ENCODE assay signal across 8 cellular contexts in genomic region chr12:54701940-54702592, GRCh38. TPM values are rescaled to one million over a fixed set of nuclear protein-coding genes. Genes with fewer than 3 reads are reported as not detected.
DNase-seq lines count a peak whose midpoint lies in the region; ATAC-seq, FAIRE-seq and TF ChIP-seq lines count a peak whose summit lies in the region.

No MANE protein-coding gene starts in this region.

- no peak for TF ChIP-seq POLR2A in GM12878 (IDR thresholded peaks at IDR 0.05; ENCODE audit: low read depth, low read length)
- no peak for TF ChIP-seq POLR2A in uterus (IDR thresholded peaks at IDR 0.05)

- FAIRE-seq in GM12878 (lab: Jason Lieb, UNC) = peak; percentile 84

- H3K9ac ChIP-seq in GM12878 (ENCODE audit: control insufficient read depth, insufficient read depth, low read length) = no peak overlapping the region

- TF ChIP-seq RAD21 in GM12878 (IDR thresholded peaks at IDR 0.05; ENCODE audit: insufficient read depth, low read depth, low read length) = peak; percentile 68

- H3K4me1 ChIP-seq in HAP-1 (no peaks in the 10 kb centered on the region), GM12878 (ENCODE audit: control insufficient read depth, insufficient read depth, low read length) (no peaks in the 10 kb centered on the region), uterus (no peaks in the 10 kb centered on the region)

- H4K20me1 ChIP-seq in GM12878 (ENCODE audit: control insufficient read depth, insufficient read depth) = no peaks in the 10 kb centered on the region

- no peak overlapping the region for H3K4me2 ChIP-seq in GM12878 (ENCODE audit: control insufficient read depth, insufficient read depth)

- in situ Hi-C loops in HAP-1 (cut with MboI; ENCODE audit: low sequenced_read_pairs) = no loop called here
- in situ Hi-C loops in GM12878 (cut with MboI) = no loop called here

- no peak overlapping the region for H2AFZ ChIP-seq in GM12878 (ENCODE audit: control insufficient read depth, low read depth, low read length)

- peak; percentile 49 to 64 (median 52); a peak in 4 of 6 replicates for TF ChIP-seq CTCF in GM12878 (IDR thresholded peaks at IDR 0.05 in 2 of 3, conservative IDR thresholded peaks at IDR 0.05 in 1 of 3; ENCODE audit: control insufficient read depth in 2 of 3, extremely low read depth in 1 of 3, insufficient read depth in 1 of 3, low read depth in 3 of 3, low read length in 3 of 3)
- TF ChIP-seq CTCF in uterus (IDR thresholded peaks at IDR 0.05) = peak; percentile 32 to 56 (median 50)

- H3K27me3 ChIP-seq in HAP-1 (ENCODE audit: low read depth) = peaks cover 13% of the 10 kb centered on the region; the same call in 1 of the 2 replicates
- H3K27me3 ChIP-seq in GM12878 (replicated peaks in 1 of 2; ENCODE audit: control insufficient read depth in 2 of 2, insufficient read depth in 2 of 2, low read length in 1 of 2) = no peaks in the 10 kb centered on the region; a peak in 3 of 4 replicates
- H3K27me3 ChIP-seq in uterus = no peaks in the 10 kb centered on the region

- H3K36me3 ChIP-seq in HAP-1 (replicated peaks) (no peaks in the 10 kb centered on the region), GM12878 (ENCODE audit: control insufficient read depth in 2 of 2, insufficient read depth in 2 of 2, low read length in 1 of 2) (no peaks in the 10 kb centered on the region), uterus (no peaks in the 10 kb centered on the region)

- H3K27ac ChIP-seq in GM12878 (ENCODE audit: control insufficient read depth, insufficient read depth) (no peak overlapping the region), uterus (no peak overlapping the region)

- POLR2A ChIA-PET in GM12878 (lab: Charles Lee) = interaction anchor here (0.6 kb wide), 1 partner anchor 226 kb away, joined by 3 read pairs; no protein-coding TSS in a partner anchor

- DNase-seq in NCI-H1105 treated with DMSO at 0.1 percent for 48 hours (lab: John Stamatoyannopoulos, UW) = peak; percentile 40
- no peak for DNase-seq in NCI-H1105 (lab: John Stamatoyannopoulos, UW)
- peak; percentile 17 to 24 for DNase-seq in HAP-1 (ENCODE audit: low spot score in 2 of 2)
- DNase-seq in NCI-H460 (ENCODE audit: extremely low read depth, low read depth) = peak; percentile 56
- no peak for DNase-seq in GM12878 (ENCODE audit: low read depth, low spot score)
- DNase-seq in kidney tubule cell (ENCODE audit: low spot score) = peak; percentile 60
- no peak for DNase-seq in uterus

- no peaks in the 10 kb centered on the region for H3K9me3 ChIP-seq in HAP-1
- H3K9me3 ChIP-seq in GM12878 (replicated peaks; ENCODE audit: control insufficient read depth, insufficient read depth, low read length) = no peaks in the 10 kb centered on the region
- H3K9me3 ChIP-seq in uterus = no peaks in the 10 kb centered on the region

- ATAC-seq in GM12878 = peak; percentile 80
- no peak for ATAC-seq in HG03135 (IDR thresholded peaks at IDR 0.05; ENCODE audit: unreplicated experiment)

- intact Hi-C loops in GM12878 (cut with micrococcal nuclease; ENCODE audit: unreplicated experiment) (loop anchor here (5.0 kb wide), 1 partner anchor 370 kb away; no protein-coding TSS in a partner anchor), uterus (cut with DNase I; ENCODE audit: low total_unique reads) (no loop called here)

- H3K79me2 ChIP-seq in GM12878 (ENCODE audit: control insufficient read depth, insufficient read depth, low read length) = no peaks in the 10 kb centered on the region

- no peak for TF ChIP-seq EP300 in GM12878 (IDR thresholded peaks at IDR 0.05; ENCODE audit: borderline replicate concordance in 1 of 2, control insufficient read depth in 1 of 2, low read depth in 2 of 2, low read length in 2 of 2)

- WGBS in GM12878 (ENCODE audit: insufficient coverage, insufficient replicate concordance, low lambda C conversion rate, missing lambda C conversion rate) = 0% methylated on average over 2 of the region's 2 CpGs

- SMC1A ChIA-PET in GM12878 (lab: Charles Lee; ENCODE audit: uncharacterized antibody, unreplicated experiment) = interaction anchor here (0.8 to 3.2 kb wide), 14 partner anchors 9 to 370 kb away, joined by 3 to 16 read pairs (median 4); no protein-coding TSS in a partner anchor

- H3K4me3 ChIP-seq in HAP-1 = no peak overlapping the region
- H3K4me3 ChIP-seq in GM12878 = no peak overlapping the region
- no peak overlapping the region for H3K4me3 ChIP-seq in uterus

- RAD21 ChIA-PET in GM12878 (lab: Charles Lee; ENCODE audit: unreplicated experiment) = interaction anchor here (0.6 to 3.2 kb wide), 16 partner anchors 9 to 370 kb away, joined by 3 to 15 read pairs (median 4); no protein-coding TSS in a partner anchor

- CTCF ChIA-PET in GM12878 (lab: Yijun Ruan, JAX) = interaction anchor here (0.6 to 4.1 kb wide), 28 partner anchors 10 to 919 kb away, joined by 3 to 43 read pairs (median 4); no protein-coding TSS in a partner anchor

- BruUV-seq in GM12878 (replicated peaks; lab: Mats Ljungman, UMichigan) = no TSS peak

TF ChIP-seq in GM12878, 131 proteins besides CTCF, POLR2A, EP300 and RAD21:
- TF ChIP-seq SMC3 (IDR thresholded peaks at IDR 0.05; ENCODE audit: borderline replicate concordance, low read length) (peak; percentile 65; the same call in 1 of the 2 replicates), PKNOX1 (IDR thresholded peaks at IDR 0.05) (0 out of 2 replicates have a peak, but pooled peaks have one; percentile 25), RFX5 (IDR thresholded peaks at IDR 0.05; ENCODE audit: low read depth, low read length) (no peak), TCF7 (IDR thresholded peaks at IDR 0.05; ENCODE audit: borderline replicate concordance) (no peak)

RNA-seq across cellular contexts. Expression of gene DCD, which starts 53.9 kb away (rescaled TPM):
- not detected in 2 replicates for total RNA-seq in NCI-H460 (2014; rRNA removed; shearing (Covaris generic))
- polyA plus RNA-seq in NCI-H460 (2014; cell fraction: nucleus; rRNA removed) = not detected in 2 replicates
- not detected in 2 replicates for total RNA-seq in GM12878 (2013; cell fraction: nucleolus; rRNA removed)
- total RNA-seq in GM12878 (2014; rRNA removed) (not detected in 2 replicates), GM12878 (2014; rRNA removed; fragmentation: Illumina TruSeq; extraction: Trizol) (not detected in 2 replicates), GM12878 (2021) (not detected in 2 replicates), uterus (not detected)
- polyA plus RNA-seq in GM12878 (2011; ENCODE audit: low read depth) = not detected
- polyA plus RNA-seq in GM12878 (2011; rRNA removed) (not detected in 2 replicates), GM12878 (2014; fragmentation: Illumina TruSeq; extraction: Trizol) (not detected in 2 replicates), GM12878 (2014; fragmentation: Nextera tagmentation; extraction: Ambion mirVana) (not detected), GM12878 (2014; rRNA removed) (not detected in 2 replicates), GM12878 (2016; fragmentation: Nextera tagmentation; extraction: Ambion mirVana) (not detected)
- polyA plus RNA-seq in GM12878 (2011; cell fraction: cytosol; rRNA removed) = not detected in 2 replicates
- not detected in 2 replicates for polyA plus RNA-seq in GM12878 (2011; cell fraction: nucleus; rRNA removed)
- polyA plus RNA-seq in GM12878 (2012) = not detected in 2 replicates
- polyA minus RNA-seq in GM12878 (2011; rRNA and poly(A)+ RNA removed) = not detected in 2 replicates
- not detected in 2 replicates for polyA minus RNA-seq in GM12878 (2011; cell fraction: cytosol; rRNA and poly(A)+ RNA removed)
- not detected in 2 replicates for polyA minus RNA-seq in GM12878 (2011; cell fraction: nucleus; rRNA and poly(A)+ RNA removed)

Comparison
In these comparisons a context has a peak if more than half of its experiments do, and no peak if none do; other contexts are left out.
1. DNase-seq: peak in NCI-H1105 treated with DMSO at 0.1 percent for 48 hours (single experiment), HAP-1 (2 of 2), NCI-H460 (single experiment) and kidney tubule cell (single experiment); none in NCI-H1105 (single experiment), GM12878 (single experiment) and uterus (0 of 2).